Comparison of ENCODE assay signal across 8 cellular contexts in the genomic region with DNA sequence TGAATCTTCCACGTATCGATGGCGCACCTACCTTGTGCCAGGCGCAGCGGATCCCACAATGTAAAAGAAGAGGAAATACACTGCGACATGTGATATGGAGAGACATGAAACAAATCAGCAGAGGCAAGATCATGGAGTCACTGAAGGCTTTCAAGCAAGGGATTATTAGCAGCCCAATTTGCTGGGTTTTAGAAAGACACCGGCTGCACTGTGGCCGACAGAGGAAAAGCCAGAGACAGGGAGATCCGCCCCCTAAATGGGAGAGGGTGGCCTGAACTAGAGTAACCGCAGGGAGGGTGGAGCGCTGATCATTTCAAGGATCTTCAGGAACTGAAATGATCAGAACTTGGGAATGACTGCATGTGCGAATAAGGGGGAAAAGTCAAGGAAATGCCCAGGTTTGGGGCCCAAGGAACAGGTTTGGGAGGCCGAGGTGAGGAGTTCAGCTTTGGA. TPM values are rescaled to one million over a fixed set of nuclear protein-coding genes. Genes with fewer than 3 reads are reported as not detected.
DNase-seq lines count a peak whose midpoint lies in the region; ATAC-seq, FAIRE-seq and TF ChIP-seq lines count a peak whose summit lies in the region.

No MANE protein-coding gene starts in this region.

- in situ Hi-C loops in GM12878 (cut with MboI), result loop anchor here (5.0 kb wide), 1 partner anchor 200 kb away; no protein-coding TSS in a partner anchor

- TF ChIP-seq CTCF in AG04450 (IDR thresholded peaks at IDR 0.05; ENCODE audit: low read depth, low read length) (no peak), HL-60 (IDR thresholded peaks at IDR 0.05; ENCODE audit: insufficient read depth, low read length) (no peak), GM12878 (IDR thresholded peaks at IDR 0.05 in 2 of 3, conservative IDR thresholded peaks at IDR 0.05 in 1 of 3; ENCODE audit: control insufficient read depth in 2 of 3, extremely low read depth in 1 of 3, insufficient read depth in 1 of 3, low read depth in 3 of 3, low read length in 3 of 3) (no peak)

- H2BK5ac ChIP-seq in mesenchymal stem cell (ENCODE audit: low read depth, low read length, poor library complexity, severe bottlenecking), result no peak overlapping the region

- no peak overlapping the region for H2BK15ac ChIP-seq in mesenchymal stem cell (ENCODE audit: low read depth, poor library complexity, severe bottlenecking)

- TF ChIP-seq EP300 in GM12878 (IDR thresholded peaks at IDR 0.05; ENCODE audit: borderline replicate concordance in 1 of 2, control insufficient read depth in 1 of 2, low read depth in 2 of 2, low read length in 2 of 2), result no peak

- H3K4me2 ChIP-seq in GM12878 (ENCODE audit: control insufficient read depth, insufficient read depth), result peak overlapping the region; percentile 83
- H3K4me2 ChIP-seq in mesenchymal stem cell (ENCODE audit: low read length, poor library complexity, severe bottlenecking), result peak overlapping the region; percentile 53

- H3K18ac ChIP-seq in mesenchymal stem cell (ENCODE audit: low read depth in 1 of 2, low read length in 2 of 2), result peak overlapping the region; percentile 73 to 85

- H4K8ac ChIP-seq in mesenchymal stem cell (ENCODE audit: low read length), result peak overlapping the region; percentile 99

- ATAC-seq in GM12878 (no peak), HG03280 (IDR thresholded peaks at IDR 0.05; ENCODE audit: unreplicated experiment) (no peak)

- H3K79me1 ChIP-seq in mesenchymal stem cell (replicated peaks; ENCODE audit: low read length, poor library complexity, severe bottlenecking), result peaks cover 16% of the 10 kb centered on the region

- peak overlapping the region in 1 of 2 experiments; percentile 86 for H3K14ac ChIP-seq in mesenchymal stem cell (ENCODE audit: low read length in 2 of 2)

- H4K20me1 ChIP-seq in GM12878 (ENCODE audit: control insufficient read depth, insufficient read depth), result no peaks in the 10 kb centered on the region

- H3K4me1 ChIP-seq in GM12878 (ENCODE audit: control insufficient read depth, insufficient read depth, low read length) (peaks cover 6% of the 10 kb centered on the region; the same call in 1 of the 2 replicates), mesenchymal stem cell (ENCODE audit: control insufficient read depth, insufficient read depth, low read depth, low read length) (peaks cover 5% of the 10 kb centered on the region)

- H3K9ac ChIP-seq in GM12878 (ENCODE audit: control insufficient read depth, insufficient read depth, low read length) (peak overlapping the region; percentile 81), mesenchymal stem cell (ENCODE audit: low read length) (peak overlapping the region; percentile 94)

- TF ChIP-seq POLR2A in GM12878 (IDR thresholded peaks at IDR 0.05; ENCODE audit: low read depth, low read length), result no peak

- 45% methylated on average over 13 of the region's 13 CpGs for WGBS in GM12878 (ENCODE audit: insufficient coverage, insufficient replicate concordance, low lambda C conversion rate, missing lambda C conversion rate)
- 79% methylated on average over 13 of the region's 13 CpGs for WGBS in mesenchymal stem cell

- peak overlapping the region; percentile 53 for H2AK5ac ChIP-seq in mesenchymal stem cell (ENCODE audit: low read length, severe bottlenecking)

- intact Hi-C loops in GM12878 (cut with micrococcal nuclease; ENCODE audit: unreplicated experiment), result loop anchor here (5.0 kb wide), 1 partner anchor 55 kb away; the partner anchor contains the start of gene BTBD1

- H4K91ac ChIP-seq in mesenchymal stem cell (ENCODE audit: low read length), result peak overlapping the region; percentile 97

- POLR2A ChIA-PET in AG04450 (lab: Yijun Ruan, JAX) (interaction anchor here (0.6 to 1.1 kb wide), 2 partner anchors 55 to 471 kb away, joined by 3 to 4 read pairs; partner anchors contain the start of genes BTBD1 and RPS17), GM12878 (lab: Charles Lee) (interaction anchor here (0.5 to 3.1 kb wide), 5 partner anchors 10 to 262 kb away, joined by 3 to 10 read pairs (median 6); no protein-coding TSS in a partner anchor)

- TSS peak; percentile 83 for BruUV-seq in GM12878 (replicated peaks; lab: Mats Ljungman, UMichigan)

- H3K27ac ChIP-seq in AG04450 (ENCODE audit: low read depth, low read length), result peak overlapping the region; percentile 53
- H3K27ac ChIP-seq in HL-60 (replicated peaks), result peak overlapping the region; percentile 80
- H3K27ac ChIP-seq in GM12878 (ENCODE audit: control insufficient read depth, insufficient read depth), result peak overlapping the region; percentile 69
- H3K27ac ChIP-seq in mesenchymal stem cell (ENCODE audit: low read length, poor library complexity, severe bottlenecking), result no peak overlapping the region

- CTCF ChIA-PET in AG04450 (lab: Charles Lee), result interaction anchor here (0.6 to 3.7 kb wide), 20 partner anchors 8 to 659 kb away, joined by 3 to 55 read pairs (median 6); partner anchors contain the start of genes BTBD1, RAMAC and TM6SF1
- CTCF ChIA-PET in GM12878 (lab: Yijun Ruan, JAX), result interaction anchor here (0.8 to 4.1 kb wide), 28 partner anchors 8 to 481 kb away, joined by 3 to 28 read pairs (median 6); partner anchors contain the start of genes BTBD1, HDGFL3, RAMAC and WHAMM

- peaks cover 21% of the 10 kb centered on the region for H3K79me2 ChIP-seq in GM12878 (ENCODE audit: control insufficient read depth, insufficient read depth, low read length)

- H2AFZ ChIP-seq in GM12878 (ENCODE audit: control insufficient read depth, low read depth, low read length) (peak overlapping the region; percentile 95), mesenchymal stem cell (ENCODE audit: low read depth, low read length) (peak overlapping the region; percentile 87)

- H3K4me3 ChIP-seq in AG04450 (ENCODE audit: low read depth, low read length), result peak overlapping the region; percentile 99
- H3K4me3 ChIP-seq in HL-60 (replicated peaks; ENCODE audit: insufficient read depth, low read length), result peak overlapping the region; percentile 100
- peak overlapping the region; percentile 78 for H3K4me3 ChIP-seq in GM12878
- H3K4me3 ChIP-seq in mesenchymal stem cell (ENCODE audit: insufficient read depth in 1 of 2, low read depth in 1 of 2, low read length in 2 of 2), result peak overlapping the region in 1 of 2 experiments; percentile 96

- DNase-seq in AG04450 (ENCODE audit: low read depth, low spot score), result no peak
- no peak for DNase-seq in HL-60 (ENCODE audit: low read depth in 1 of 2, low spot score in 1 of 2)
- no peak for DNase-seq in GM12878 (ENCODE audit: low read depth, low spot score)
- DNase-seq in mesenchymal stem cell, result no peak
- no peak for DNase-seq in GM19239 (ENCODE audit: insufficient read length, low spot score)
- no peak for DNase-seq in stimulated activated CD4-positive, alpha-beta T cell treated with anti-CD3 and anti-CD28 coated beads, Interleukin-4, amount 100 ng/mL, for 4 hours
- no peak for DNase-seq in NOMO-1 treated with dmso at 0.1 percent for 144 hours (lab: John Stamatoyannopoulos, UW; ENCODE audit: unreplicated experiment)

- RAD21 ChIA-PET in GM12878 (lab: Charles Lee; ENCODE audit: unreplicated experiment), result interaction anchor here (0.6 to 1.4 kb wide), 5 partner anchors 12 to 368 kb away, joined by 3 to 7 read pairs (median 3); no protein-coding TSS in a partner anchor

- peak overlapping the region; percentile 85 to 91 for H3K4ac ChIP-seq in mesenchymal stem cell (ENCODE audit: low read depth in 1 of 2, low read length in 2 of 2)

- H3K23ac ChIP-seq in mesenchymal stem cell (ENCODE audit: low read length in 2 of 2), result no peak overlapping the region

- H3K9me3 ChIP-seq in AG04450 (ENCODE audit: control insufficient read depth, insufficient read depth, low read length) (no peaks in the 10 kb centered on the region), GM12878 (replicated peaks; ENCODE audit: control insufficient read depth, insufficient read depth, low read length) (no peaks in the 10 kb centered on the region), mesenchymal stem cell (ENCODE audit: control insufficient read depth, low read length) (no peaks in the 10 kb centered on the region)

- SMC1A ChIA-PET in GM12878 (lab: Charles Lee; ENCODE audit: uncharacterized antibody, unreplicated experiment), result interaction anchor here (0.5 to 2.2 kb wide), 9 partner anchors 32 to 550 kb away, joined by 3 to 7 read pairs (median 4); no protein-coding TSS in a partner anchor

- FAIRE-seq in GM12878 (lab: Jason Lieb, UNC) (no peak), GM19239 (lab: Jason Lieb, UNC) (no peak)

- H2BK12ac ChIP-seq in mesenchymal stem cell (ENCODE audit: low read length in 2 of 2), result peak overlapping the region in 1 of 2 experiments; percentile 0

- no peak overlapping the region for H2BK120ac ChIP-seq in mesenchymal stem cell (ENCODE audit: low read depth, low read length)

- H3K36me3 ChIP-seq in GM12878 (ENCODE audit: control insufficient read depth in 2 of 2, insufficient read depth in 2 of 2, low read length in 1 of 2), result peaks cover 1 to 3% of the 10 kb centered on the region in 2 experiments; a peak in 3 of 4 replicates
- peaks cover 13 to 37% of the 10 kb centered on the region in 2 experiments for H3K36me3 ChIP-seq in mesenchymal stem cell (ENCODE audit: control insufficient read depth in 1 of 2, insufficient read depth in 2 of 2, low read depth in 1 of 2, low read length in 2 of 2)

- H3K27me3 ChIP-seq in AG04450 (ENCODE audit: control insufficient read depth, insufficient read depth, low read length) (no peaks in the 10 kb centered on the region), HL-60 (ENCODE audit: insufficient read depth, poor library complexity, severe bottlenecking) (no peaks in the 10 kb centered on the region), GM12878 (replicated peaks in 1 of 2; ENCODE audit: control insufficient read depth in 2 of 2, insufficient read depth in 2 of 2, low read length in 1 of 2) (no peaks in the 10 kb centered on the region), mesenchymal stem cell (ENCODE audit: control insufficient read depth in 1 of 2, insufficient read depth in 1 of 2, low read length in 2 of 2) (no peaks in the 10 kb centered on the region)

- TF ChIP-seq RAD21 in GM12878 (IDR thresholded peaks at IDR 0.05; ENCODE audit: insufficient read depth, low read depth, low read length), result no peak

RNA-seq across cellular contexts. Expression of gene C15orf40, which starts 0.6 kb away (rescaled TPM):
- polyA plus RNA-seq in AG04450 (2011; rRNA removed), result 16.7 and 17.3 TPM in 2 replicates
- polyA minus RNA-seq in AG04450 (2011; rRNA and poly(A)+ RNA removed), result 9.3 and 10.4 TPM in 2 replicates
- 46.8 and 50.1 TPM in 2 replicates for total RNA-seq in GM12878 (2013; cell fraction: nucleolus; rRNA removed)
- 20.7 and 26.5 TPM in 2 replicates for total RNA-seq in GM12878 (2014; rRNA removed)
- total RNA-seq in GM12878 (2014; rRNA removed; fragmentation: Illumina TruSeq; extraction: Trizol), result 23.4 and 26.3 TPM in 2 replicates
- 20.7 and 21.3 TPM in 2 replicates for total RNA-seq in GM12878 (2021)
- 5.1 TPM for polyA plus RNA-seq in GM12878 (2011; ENCODE audit: low read depth)
- polyA plus RNA-seq in GM12878 (2011; rRNA removed), result 24.1 and 32.5 TPM in 2 replicates
- 26.8 and 30.7 TPM in 2 replicates for polyA plus RNA-seq in GM12878 (2011; cell fraction: cytosol; rRNA removed)
- polyA plus RNA-seq in GM12878 (2011; cell fraction: nucleus; rRNA removed), result 13.0 and 14.0 TPM in 2 replicates
- 17.8 and 33.7 TPM in 2 replicates for polyA plus RNA-seq in GM12878 (2012)
- polyA plus RNA-seq in GM12878 (2014; fragmentation: Illumina TruSeq; extraction: Trizol), result 9.8 and 25.8 TPM in 2 replicates
- polyA plus RNA-seq in GM12878 (2014; fragmentation: Nextera tagmentation; extraction: Ambion mirVana), result 10 to 100 TPM; 59.9 to 70.0 TPM
- 31.2 and 44.0 TPM in 2 replicates for polyA plus RNA-seq in GM12878 (2014; rRNA removed)
- polyA plus RNA-seq in GM12878 (2016; fragmentation: Nextera tagmentation; extraction: Ambion mirVana), result 10 to 100 TPM; 59.1 to 64.3 TPM
- polyA minus RNA-seq in GM12878 (2011; rRNA and poly(A)+ RNA removed), result 14.3 and 16.5 TPM in 2 replicates
- polyA minus RNA-seq in GM12878 (2011; cell fraction: cytosol; rRNA and poly(A)+ RNA removed), result 7.6 and 16.3 TPM in 2 replicates
- 22.2 and 39.7 TPM in 2 replicates for polyA minus RNA-seq in GM12878 (2011; cell fraction: nucleus; rRNA and poly(A)+ RNA removed)
- 15.4 TPM for polyA plus RNA-seq in mesenchymal stem cell (2013, experiment 1 of 2)
- polyA plus RNA-seq in mesenchymal stem cell (2013, experiment 2 of 2), result 13.8 TPM

RNA-seq across cellular contexts. Expression of gene RAMAC, which starts 26.1 kb away (rescaled TPM):
- polyA plus RNA-seq in AG04450 (2011; rRNA removed) (29.4 and 37.4 TPM in 2 replicates), GM12878 (2011; rRNA removed) (48.1 and 65.9 TPM in 2 replicates), GM12878 (2014; fragmentation: Illumina TruSeq; extraction: Trizol) (33.6 and 41.4 TPM in 2 replicates), GM12878 (2014; fragmentation: Nextera tagmentation; extraction: Ambion mirVana) (100 to 1,000 TPM in 1 of 2 experiments, 10 to 100 TPM in 1; 79.3 to 109 TPM), GM12878 (2014; rRNA removed) (32.0 and 34.4 TPM in 2 replicates), GM12878 (2016; fragmentation: Nextera tagmentation; extraction: Ambion mirVana) (10 to 100 TPM; 49.9 to 50.0 TPM)
- 12.0 and 17.4 TPM in 2 replicates for polyA minus RNA-seq in AG04450 (2011; rRNA and poly(A)+ RNA removed)
- 6.5 and 7.2 TPM in 2 replicates for total RNA-seq in GM12878 (2013; cell fraction: nucleolus; rRNA removed)
- total RNA-seq in GM12878 (2014; rRNA removed) (32.3 and 34.9 TPM in 2 replicates), GM12878 (2014; rRNA removed; fragmentation: Illumina TruSeq; extraction: Trizol) (34.7 and 35.3 TPM in 2 replicates), GM12878 (2021) (22.4 and 22.9 TPM in 2 replicates)
- 19.3 TPM for polyA plus RNA-seq in GM12878 (2011; ENCODE audit: low read depth)
- 21.5 and 28.3 TPM in 2 replicates for polyA plus RNA-seq in GM12878 (2011; cell fraction: cytosol; rRNA removed)
- polyA plus RNA-seq in GM12878 (2011; cell fraction: nucleus; rRNA removed), result 14.2 and 17.0 TPM in 2 replicates
- 24.4 and 25.5 TPM in 2 replicates for polyA plus RNA-seq in GM12878 (2012)
- polyA minus RNA-seq in GM12878 (2011; rRNA and poly(A)+ RNA removed), result 15.1 and 19.0 TPM in 2 replicates
- 5.7 and 8.8 TPM in 2 replicates for polyA minus RNA-seq in GM12878 (2011; cell fraction: cytosol; rRNA and poly(A)+ RNA removed)
- 3.8 and 4.5 TPM in 2 replicates for polyA minus RNA-seq in GM12878 (2011; cell fraction: nucleus; rRNA and poly(A)+ RNA removed)
- 39.8 TPM for polyA plus RNA-seq in mesenchymal stem cell (2013, experiment 1 of 2)
- polyA plus RNA-seq in mesenchymal stem cell (2013, experiment 2 of 2), result 41.2 TPM

RNA-seq across cellular contexts. Expression of gene BTBD1, which starts 55.0 kb away (rescaled TPM):
- polyA plus RNA-seq in AG04450 (2011; rRNA removed) (89.8 and 113 TPM in 2 replicates), GM12878 (2011; rRNA removed) (89.6 and 133 TPM in 2 replicates), GM12878 (2014; fragmentation: Illumina TruSeq; extraction: Trizol) (77.0 and 87.6 TPM in 2 replicates), GM12878 (2014; fragmentation: Nextera tagmentation; extraction: Ambion mirVana) (10 to 100 TPM; 17.5 to 38.9 TPM), GM12878 (2014; rRNA removed) (54.1 and 57.1 TPM in 2 replicates), GM12878 (2016; fragmentation: Nextera tagmentation; extraction: Ambion mirVana) (10 to 100 TPM; 73.0 to 73.1 TPM)
- polyA minus RNA-seq in AG04450 (2011; rRNA and poly(A)+ RNA removed), result 47.3 and 67.8 TPM in 2 replicates
- total RNA-seq in GM12878 (2013; cell fraction: nucleolus; rRNA removed), result 81.8 and 91.0 TPM in 2 replicates
- total RNA-seq in GM12878 (2014; rRNA removed) (90.4 and 92.4 TPM in 2 replicates), GM12878 (2014; rRNA removed; fragmentation: Illumina TruSeq; extraction: Trizol) (75.4 and 76.9 TPM in 2 replicates), GM12878 (2021) (62.0 and 70.8 TPM in 2 replicates)
- polyA plus RNA-seq in GM12878 (2011; ENCODE audit: low read depth), result 24.3 TPM
- polyA plus RNA-seq in GM12878 (2011; cell fraction: cytosol; rRNA removed), result 40.1 and 43.1 TPM in 2 replicates
- polyA plus RNA-seq in GM12878 (2011; cell fraction: nucleus; rRNA removed), result 33.3 and 35.5 TPM in 2 replicates
- 43.7 and 47.7 TPM in 2 replicates for polyA plus RNA-seq in GM12878 (2012)
- 60.2 and 93.3 TPM in 2 replicates for polyA minus RNA-seq in GM12878 (2011; rRNA and poly(A)+ RNA removed)
- polyA minus RNA-seq in GM12878 (2011; cell fraction: cytosol; rRNA and poly(A)+ RNA removed), result 41.0 and 48.2 TPM in 2 replicates
- 28.3 and 41.4 TPM in 2 replicates for polyA minus RNA-seq in GM12878 (2011; cell fraction: nucleus; rRNA and poly(A)+ RNA removed)
- 51.9 TPM for polyA plus RNA-seq in mesenchymal stem cell (2013, experiment 1 of 2)
- 54.3 TPM for polyA plus RNA-seq in mesenchymal stem cell (2013, experiment 2 of 2)

RNA-seq across cellular contexts. Expression of gene HOMER2, which starts 59.5 kb away (rescaled TPM):
- polyA plus RNA-seq in AG04450 (2011; rRNA removed), result 0.61 and 1.1 TPM in 2 replicates
- 3.2 and 3.6 TPM in 2 replicates for polyA minus RNA-seq in AG04450 (2011; rRNA and poly(A)+ RNA removed)
- total RNA-seq in GM12878 (2013; cell fraction: nucleolus; rRNA removed), result 17.9 and 19.2 TPM in 2 replicates
- 0.65 and 5.0 TPM in 2 replicates for total RNA-seq in GM12878 (2014; rRNA removed)
- 1.2 and 1.9 TPM in 2 replicates for total RNA-seq in GM12878 (2014; rRNA removed; fragmentation: Illumina TruSeq; extraction: Trizol)
- total RNA-seq in GM12878 (2021), result 1.7 and 2.3 TPM in 2 replicates
- polyA plus RNA-seq in GM12878 (2011; ENCODE audit: low read depth), result 0.43 TPM
- polyA plus RNA-seq in GM12878 (2011; rRNA removed), result 3.2 and 3.7 TPM in 2 replicates
- polyA plus RNA-seq in GM12878 (2011; cell fraction: cytosol; rRNA removed), result 3.9 and 5.9 TPM in 2 replicates
- polyA plus RNA-seq in GM12878 (2011; cell fraction: nucleus; rRNA removed), result 6.4 and 7.2 TPM in 2 replicates
- 2.0 and 2.1 TPM in 2 replicates for polyA plus RNA-seq in GM12878 (2012)
- polyA plus RNA-seq in GM12878 (2014; fragmentation: Illumina TruSeq; extraction: Trizol), result 1.1 and 1.3 TPM in 2 replicates
- 1 to 10 TPM; 1.0 to 1.4 TPM for polyA plus RNA-seq in GM12878 (2014; fragmentation: Nextera tagmentation; extraction: Ambion mirVana)
- 0.60 and 0.93 TPM in 2 replicates for polyA plus RNA-seq in GM12878 (2014; rRNA removed)
- polyA plus RNA-seq in GM12878 (2016; fragmentation: Nextera tagmentation; extraction: Ambion mirVana), result 1 to 10 TPM; 2.5 to 2.6 TPM
- polyA minus RNA-seq in GM12878 (2011; rRNA and poly(A)+ RNA removed), result 17.3 and 19.6 TPM in 2 replicates
- 2.2 and 2.7 TPM in 2 replicates for polyA minus RNA-seq in GM12878 (2011; cell fraction: cytosol; rRNA and poly(A)+ RNA removed)
- 16.6 and 22.0 TPM in 2 replicates for polyA minus RNA-seq in GM12878 (2011; cell fraction: nucleus; rRNA and poly(A)+ RNA removed)
- polyA plus RNA-seq in mesenchymal stem cell (2013, experiment 1 of 2), result 1.1 TPM
- 1.3 TPM for polyA plus RNA-seq in mesenchymal stem cell (2013, experiment 2 of 2)
